ENCODE assay signal across 18 cellular contexts in genomic region chr9:132946216-132946615, GRCh38. TPM values are rescaled to one million over a fixed set of nuclear protein-coding genes. Genes with fewer than 3 reads are reported as not detected.
A peak's percentile ranks its signal among the peaks of the same experiment; 100 is the strongest.
DNase-seq lines count a peak whose midpoint lies in the region; ATAC-seq and TF ChIP-seq lines count a peak whose summit lies in the region.
"Had no signal": no experiment of that assay in that cellular context is flagged by ENCODE, and none has a peak within 500 bp of the region (broad histone marks: within the 10 kb centered on the region; RNA-seq: fewer than 3 reads in every experiment).

No MANE protein-coding gene starts in this region.

- H3K4me1 ChIP-seq in cardiac muscle cell (ENCODE audit: low read depth) (peaks cover 35% of the 10 kb centered on the region), right atrium auricular region (peaks cover 0 to 32% of the 10 kb centered on the region in 2 donors), SJCRH30 (peaks cover 27% of the 10 kb centered on the region), mesendoderm (ENCODE audit: control insufficient read depth, low read depth, low read length) (peaks cover 11% of the 10 kb centered on the region)

- ATAC-seq in HG02763 (IDR thresholded peaks at IDR 0.05; ENCODE audit: unreplicated experiment) (no peak), HG02852 (IDR thresholded peaks at IDR 0.05; ENCODE audit: unreplicated experiment) (no peak)
- ATAC-seq: heart right ventricle; natural killer cell treated with Interleukin-12 subunit alpha and Interleukin-12 subunit beta and Interleukin-15 and Interleukin-18, amount 100 ng/mL, for 72 hours; stimulated activated naive CD8-positive, alpha-beta T cell treated with anti-CD3 and anti-CD28 coated beads, Interleukin-15, Interleukin-2, amounts not matched to agents 100 U/mL and 50 U/mL, for 24 hours had no signal

- no peak overlapping the region for H4K5ac ChIP-seq in mesendoderm (ENCODE audit: low read length)

- no peak for TF ChIP-seq CTCF in cardiac muscle cell (IDR thresholded peaks at IDR 0.05; ENCODE audit: low read depth, low read length)
- no peak for TF ChIP-seq CTCF in right atrium auricular region (IDR thresholded peaks at IDR 0.05)

- H3K79me2 ChIP-seq in mesendoderm (ENCODE audit: control insufficient read depth, insufficient read depth, low read length) = peaks cover 23% of the 10 kb centered on the region

- H3K27ac ChIP-seq in cardiac muscle cell = peak overlapping the region; percentile 99
- H3K27ac ChIP-seq in right atrium auricular region = no peak overlapping the region
- H3K27ac ChIP-seq in SJCRH30 = peak overlapping the region; percentile 100
- H3K27ac ChIP-seq in mesendoderm (ENCODE audit: low read depth, low read length) = peak overlapping the region; percentile 30

- H3K27me3 ChIP-seq in cardiac muscle cell (no peaks in the 10 kb centered on the region), right atrium auricular region (no peaks in the 10 kb centered on the region), SJCRH30 (no peaks in the 10 kb centered on the region), mesendoderm (ENCODE audit: insufficient read depth, low read length, poor library complexity) (no peaks in the 10 kb centered on the region)
- H3K27me3 ChIP-seq: heart right ventricle had no signal

- no peak for DNase-seq in cardiac muscle cell (ENCODE audit: low read depth in 1 of 2, low spot score in 1 of 2)
- no peak for DNase-seq in right atrium auricular region (ENCODE audit: low spot score)
- DNase-seq in SJCRH30 = peak; percentile 67 to 74
- peak; percentile 5 for DNase-seq in mesendoderm
- DNase-seq in NCI-H2029 treated with DMSO at 0.1 percent for 48 hours (lab: John Stamatoyannopoulos, UW) = no peak
- no peak for DNase-seq in stimulated activated CD4-positive, alpha-beta T cell treated with anti-CD3 and anti-CD28 coated beads, Interleukin-4, amount 100 ng/mL, for 24 hours
- DNase-seq: activated T-cell treated with anti-CD3 and anti-CD28 coated beads, Interleukin-2, amount 50 U/mL, for 48 hours; amniotic stem cell; DMS153; heart right ventricle; NCI-H2081 treated with DMSO at 0.1 percent for 48 hours; SHP77 treated with DMSO at 0.1 percent for 48 hours; small intestine; stimulated activated naive CD8-positive, alpha-beta T cell treated with anti-CD3 and anti-CD28 coated beads, Interleukin-15, Interleukin-2, amounts not matched to agents 100 U/mL and 50 U/mL, for 24 hours had no signal

- H3K9me3 ChIP-seq in cardiac muscle cell (ENCODE audit: low read depth) (no peaks in the 10 kb centered on the region), right atrium auricular region (no peaks in the 10 kb centered on the region), SJCRH30 (replicated peaks) (no peaks in the 10 kb centered on the region)
- H3K9me3 ChIP-seq: heart right ventricle had no signal

- H3K9ac ChIP-seq in mesendoderm (ENCODE audit: low read length) = no peak overlapping the region

- H3K36me3 ChIP-seq in cardiac muscle cell (no peaks in the 10 kb centered on the region), right atrium auricular region (no peaks in the 10 kb centered on the region), SJCRH30 (no peaks in the 10 kb centered on the region), mesendoderm (ENCODE audit: control insufficient read depth, insufficient read depth, low read length) (no peaks in the 10 kb centered on the region)
- H3K36me3 ChIP-seq: heart right ventricle had no signal

- no peak overlapping the region for H3K4me2 ChIP-seq in mesendoderm (ENCODE audit: low read length)

- no peak overlapping the region for H2BK5ac ChIP-seq in mesendoderm (ENCODE audit: low read length)

- H2BK120ac ChIP-seq in mesendoderm (ENCODE audit: low read depth, low read length) = no peak overlapping the region

- WGBS in mesendoderm (ENCODE audit: extremely low coverage, insufficient coverage, low lambda C conversion rate) = no CpG with 5 or more reads among the region's 3 CpGs

- no peak overlapping the region for H2AK5ac ChIP-seq in mesendoderm (ENCODE audit: low read length)

- no peak overlapping the region for H3K23ac ChIP-seq in mesendoderm (ENCODE audit: low read length)

- H4K8ac ChIP-seq in mesendoderm (ENCODE audit: low read depth, low read length) = no peak overlapping the region

- H3K4me3 ChIP-seq in cardiac muscle cell = no peak overlapping the region
- H3K4me3 ChIP-seq in right atrium auricular region = no peak overlapping the region
- no peak overlapping the region for H3K4me3 ChIP-seq in SJCRH30
- H3K4me3 ChIP-seq in mesendoderm (ENCODE audit: low read length) = no peak overlapping the region
- H3K4me3 ChIP-seq: heart right ventricle had no signal

- peak overlapping the region; percentile 44 for H3K56ac ChIP-seq in mesendoderm (ENCODE audit: low read length)

- H2BK15ac ChIP-seq in mesendoderm (replicated peaks; ENCODE audit: low read depth) = peak overlapping the region; percentile 37

- H3K79me1 ChIP-seq in mesendoderm (ENCODE audit: low read length) = peaks cover 13% of the 10 kb centered on the region

- H3K18ac ChIP-seq in mesendoderm (ENCODE audit: low read length) = no peak overlapping the region

- no peak overlapping the region for H3K4ac ChIP-seq in mesendoderm (ENCODE audit: low read depth, low read length)

RNA-seq across cellular contexts. Expression of gene TSC1, which starts 1.8 kb away (rescaled TPM):
- total RNA-seq in cardiac muscle cell = 28.5 and 52.3 TPM in 2 replicates
- 21.1 and 28.8 TPM in 2 replicates for polyA plus RNA-seq in cardiac muscle cell
- total RNA-seq in right atrium auricular region = 10 to 100 TPM; 27.6 to 36.4 TPM
- total RNA-seq in SJCRH30 (2014; rRNA removed; shearing (Covaris generic)) = 40.5 and 44.5 TPM in 2 replicates
- polyA plus RNA-seq in mesendoderm (2013, experiment 1 of 2) = 21.1 TPM
- 19.8 TPM for polyA plus RNA-seq in mesendoderm (2013, experiment 2 of 2)

RNA-seq across cellular contexts. Expression of gene GFI1B, which starts 32.3 kb away (rescaled TPM):
- 0.06 and 0.07 TPM in 2 replicates for total RNA-seq in cardiac muscle cell
- not detected in 2 replicates for polyA plus RNA-seq in cardiac muscle cell
- under 1 TPM in 1 of 2 donors, not detected in 1; 0.35 TPM for total RNA-seq in right atrium auricular region
- total RNA-seq in SJCRH30 (2014; rRNA removed; shearing (Covaris generic)) = 0.13 and 0.53 TPM in 2 replicates
- polyA plus RNA-seq in mesendoderm (2013, experiment 1 of 2) = 0.66 TPM
- polyA plus RNA-seq in mesendoderm (2013, experiment 2 of 2) = 0.69 TPM
- total RNA-seq: H9 had no signal

Comparison
In these comparisons a context has a peak if more than half of its experiments do, and no peak if none do; other contexts are left out.
1. H3K27ac ChIP-seq: peak in cardiac muscle cell (single experiment), SJCRH30 (single experiment) and mesendoderm (single experiment); none in right atrium auricular region (0 of 2).
2. DNase-seq: peak in SJCRH30 (2 of 2) and mesendoderm (single experiment); none in cardiac muscle cell (0 of 2), right atrium auricular region (single experiment), NCI-H2029 treated with DMSO at 0.1 percent for 48 hours (single experiment) and stimulated activated CD4-positive, alpha-beta T cell treated with anti-CD3 and anti-CD28 coated beads, Interleukin-4, amount 100 ng/mL, for 24 hours (single experiment).